In the genomic region with DNA sequence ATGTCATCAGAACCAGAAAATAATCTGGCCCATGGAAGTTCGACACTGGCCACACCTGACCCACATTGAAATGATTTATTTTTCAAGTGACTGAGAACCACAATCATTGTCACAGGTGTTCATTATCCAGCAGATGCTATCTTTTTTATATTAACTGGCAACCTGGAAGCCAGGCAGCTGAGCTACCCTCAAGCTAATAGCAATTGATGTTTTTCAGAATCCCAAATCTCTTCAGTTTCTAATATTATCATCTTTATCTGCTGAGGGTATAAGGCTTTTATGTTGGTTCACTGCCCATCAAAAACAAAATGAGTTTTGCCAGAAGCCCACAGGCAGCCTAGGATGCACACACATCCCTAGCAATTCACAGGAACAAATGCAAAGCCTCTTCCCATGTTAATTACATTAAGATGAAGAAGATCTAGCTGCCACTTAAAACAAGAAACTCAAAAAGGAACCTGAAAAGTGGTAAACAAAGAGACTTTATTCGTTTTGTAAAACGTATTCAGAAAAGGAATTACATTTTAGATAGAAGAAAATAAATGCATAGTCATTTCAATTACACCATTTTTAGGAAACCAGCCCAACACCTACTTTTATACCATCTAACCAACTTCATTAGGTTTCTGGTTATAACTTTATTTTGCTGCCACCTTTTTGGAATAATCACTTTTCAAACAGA, we compare ENCODE assay signal across 25 cellular contexts. TPM values are rescaled to one million over a fixed set of nuclear protein-coding genes. Genes with fewer than 3 reads are reported as not detected.
DNase-seq lines count a peak whose midpoint lies in the region; ATAC-seq, FAIRE-seq and TF ChIP-seq lines count a peak whose summit lies in the region.
"Had no signal": no experiment of that assay in that cellular context is flagged by ENCODE, and none has a peak within 500 bp of the region (broad histone marks: within the 10 kb centered on the region; RNA-seq: fewer than 3 reads in every experiment).

No MANE protein-coding gene starts in this region.

- H3K36me3 ChIP-seq in SK-N-SH (replicated peaks in 1 of 2; ENCODE audit: control insufficient read depth in 1 of 2, insufficient read depth in 2 of 2, low read length in 1 of 2), result no peaks in the 10 kb centered on the region
- H3K36me3 ChIP-seq in MM.1S (replicated peaks; ENCODE audit: insufficient read depth, low read length), result no peaks in the 10 kb centered on the region
- H3K36me3 ChIP-seq in endodermal cell (ENCODE audit: control insufficient read depth, insufficient read depth, low read length), result no peaks in the 10 kb centered on the region
- H3K36me3 ChIP-seq: BE2C, SJSA1 had no signal

- FAIRE-seq in GM12891 (lab: Jason Lieb, UNC), result peak; percentile 16
- FAIRE-seq: D721Med, G401.6, H54 had no signal

- H3F3A ChIP-seq in SK-N-SH (replicated peaks; ENCODE audit: insufficient read depth) (no peaks in the 10 kb centered on the region), MM.1S (ENCODE audit: insufficient read depth, low read length) (peaks cover 6% of the 10 kb centered on the region)

- TF ChIP-seq POLR2A in GM12891 (IDR thresholded peaks at IDR 0.05; ENCODE audit: low read depth, low read length), result no peak

- H3K27me3 Mint-ChIP-seq in brain (peaks cover 5% of the 10 kb centered on the region), endodermal cell (ENCODE audit: insufficient read depth) (no peaks in the 10 kb centered on the region)
- H3K27me3 Mint-ChIP-seq: CD4-positive, CD25-positive, alpha-beta regulatory T cell had no signal

- ATAC-seq in SK-N-SH treated with all-trans-retinoic acid at 6 μM for 48 hours (no peak), GM21825 (IDR thresholded peaks at IDR 0.05; ENCODE audit: unreplicated experiment) (no peak)

- POLR2A ChIA-PET in SK-N-SH (lab: Yijun Ruan, JAX), result no interaction called here

- TF ChIP-seq CTCF in SK-N-SH (IDR thresholded peaks at IDR 0.05), result no peak
- TF ChIP-seq CTCF in MM.1S (IDR thresholded peaks at IDR 0.05; ENCODE audit: low read length), result no peak
- no peak for TF ChIP-seq CTCF in brain (conservative IDR thresholded peaks at IDR 0.05)
- TF ChIP-seq CTCF in endodermal cell (conservative IDR thresholded peaks at IDR 0.05), result no peak

- H3K9me3 ChIP-seq in SK-N-SH, result no peaks in the 10 kb centered on the region
- no peaks in the 10 kb centered on the region for H3K9me3 ChIP-seq in MM.1S (replicated peaks; ENCODE audit: insufficient read depth, low read length)
- peaks cover 23% of the 10 kb centered on the region for H3K9me3 ChIP-seq in endodermal cell (ENCODE audit: control insufficient read depth, low read length)
- H3K9me3 ChIP-seq: BE2C, SJSA1 had no signal

- H3K4me3 Mint-ChIP-seq in brain (no peak overlapping the region), endodermal cell (no peak overlapping the region)
- H3K4me3 Mint-ChIP-seq: CD4-positive, CD25-positive, alpha-beta regulatory T cell had no signal

- TF ChIP-seq EP300 in SK-N-SH (IDR thresholded peaks at IDR 0.05; ENCODE audit: borderline replicate concordance in 1 of 2, low read depth in 1 of 2, low read length in 1 of 2), result peak in 1 of 2 experiments; percentile 94; a peak in 2 of 4 replicates

- H3K27ac Mint-ChIP-seq in brain (peak overlapping the region in 4 of 5 experiments; percentile 32 to 45 (median 39)), endodermal cell (no peak overlapping the region)
- H3K27ac Mint-ChIP-seq: CD4-positive, CD25-positive, alpha-beta regulatory T cell had no signal

- H3K9me3 Mint-ChIP-seq in brain (no peaks in the 10 kb centered on the region), endodermal cell (peaks cover 1% of the 10 kb centered on the region)
- H3K9me3 Mint-ChIP-seq: CD4-positive, CD25-positive, alpha-beta regulatory T cell had no signal

- H3K27me3 ChIP-seq in SK-N-SH (ENCODE audit: insufficient read depth) (no peaks in the 10 kb centered on the region), MM.1S (replicated peaks; ENCODE audit: insufficient read depth, low read length) (no peaks in the 10 kb centered on the region), endodermal cell (ENCODE audit: control insufficient read depth, insufficient read depth, low read length, poor library complexity, severe bottlenecking) (no peaks in the 10 kb centered on the region)
- H3K27me3 ChIP-seq: BE2C, SJSA1 had no signal

- H3K9ac ChIP-seq in SK-N-SH (no peak overlapping the region), MM.1S (ENCODE audit: low read length) (no peak overlapping the region), endodermal cell (ENCODE audit: extremely low read depth, low read length, poor library complexity, severe bottlenecking) (no peak overlapping the region)

- CTCF ChIA-PET in SK-N-SH (lab: Yijun Ruan, JAX), result interaction anchor here (1.8 to 4.5 kb wide), 3 partner anchors 11 to 368 kb away, joined by 11 to 33 read pairs (median 13); no protein-coding TSS in a partner anchor

- DNase-seq in SK-N-SH (peak; percentile 20), GM12891 (ENCODE audit: insufficient read length, low spot score) (no peak), MM.1S (no peak), EL (no peak), endodermal cell (no peak)
- DNase-seq: NCI-H1092 treated with DMSO at 0.1 percent for 48 hours, NCI-H1436, NCI-H187, NCI-H2081 treated with DMSO at 0.1 percent for 48 hours, NCI-H2171, NCI-H226, NCI-H510A, Right ventricle myocardium superior had no signal

- no peak overlapping the region for H3K4me2 ChIP-seq in SK-N-SH
- peak overlapping the region; percentile 51; the same call in 1 of the 2 replicates for H3K4me2 ChIP-seq in MM.1S (ENCODE audit: low read depth, low read length)

- 15% methylated on average over 3 of the region's 3 CpGs for WGBS in SK-N-SH (ENCODE audit: low lambda C conversion rate)
- WGBS in endodermal cell (ENCODE audit: insufficient coverage in 1 of 2, insufficient read length in 1 of 2), 2 experiments, result 93 to 100% methylated on average over 1 to 3 of the region's 3 CpGs

- H3K79me2 ChIP-seq in SK-N-SH (ENCODE audit: insufficient read depth), result no peaks in the 10 kb centered on the region
- no peaks in the 10 kb centered on the region for H3K79me2 ChIP-seq in MM.1S (ENCODE audit: low read length)

- H3K36me3 Mint-ChIP-seq in brain (no peaks in the 10 kb centered on the region), endodermal cell (ENCODE audit: low read depth) (no peaks in the 10 kb centered on the region)
- H3K36me3 Mint-ChIP-seq: CD4-positive, CD25-positive, alpha-beta regulatory T cell had no signal

- H3K9me2 ChIP-seq in SK-N-SH (no peaks in the 10 kb centered on the region), MM.1S (replicated peaks; ENCODE audit: insufficient read depth, low read length) (no peaks in the 10 kb centered on the region)

- TF ChIP-seq RAD21 in SK-N-SH (IDR thresholded peaks at IDR 0.05; ENCODE audit: low read length), result no peak

- H4K20me1 ChIP-seq in SK-N-SH (ENCODE audit: insufficient read depth) (no peaks in the 10 kb centered on the region), MM.1S (ENCODE audit: insufficient read depth, low read length) (no peaks in the 10 kb centered on the region)

- peak overlapping the region; percentile 56; the same call in 1 of the 2 replicates for H2AFZ ChIP-seq in SK-N-SH (ENCODE audit: low read depth)
- H2AFZ ChIP-seq in MM.1S (ENCODE audit: low read length), result peak overlapping the region; percentile 1; the same call in 1 of the 2 replicates

- H3K4me1 Mint-ChIP-seq in brain (peaks cover 12% of the 10 kb centered on the region), endodermal cell (peaks cover 8% of the 10 kb centered on the region)
- H3K4me1 Mint-ChIP-seq: CD4-positive, CD25-positive, alpha-beta regulatory T cell had no signal

- peak overlapping the region in 1 of 2 experiments; percentile 98; a peak in 2 of 4 replicates for H3K27ac ChIP-seq in SK-N-SH (ENCODE audit: low read depth in 2 of 2, low read length in 1 of 2)
- H3K27ac ChIP-seq in MM.1S (ENCODE audit: low read length), result peak overlapping the region; percentile 36; the same call in 1 of the 2 replicates
- no peak overlapping the region for H3K27ac ChIP-seq in endodermal cell (ENCODE audit: low read depth, low read length)
- H3K27ac ChIP-seq: 22Rv1, SJSA1 had no signal

- H3K4me3 ChIP-seq in SK-N-SH (ENCODE audit: low read depth in 2 of 2, low read length in 1 of 2) (no peak overlapping the region), MM.1S (ENCODE audit: low read length) (no peak overlapping the region), endodermal cell (ENCODE audit: low read length) (no peak overlapping the region)
- H3K4me3 ChIP-seq: SJSA1 had no signal

- H3K4me1 ChIP-seq in SK-N-SH (ENCODE audit: control insufficient read depth in 1 of 2, insufficient read depth in 2 of 2, low read depth in 1 of 2, low read length in 1 of 2) (peaks cover 0 to 62% of the 10 kb centered on the region in 2 experiments; a peak in 2 of 4 replicates), MM.1S (ENCODE audit: low read length) (peaks cover 24% of the 10 kb centered on the region), endodermal cell (ENCODE audit: control insufficient read depth, insufficient read depth, low read length) (no peaks in the 10 kb centered on the region)
- H3K4me1 ChIP-seq: SJSA1 had no signal

TF ChIP-seq in GM12891, 5 proteins besides CTCF, POLR2A, EP300 and RAD21:
- TF ChIP-seq TAF1 (IDR thresholded peaks at IDR 0.05; ENCODE audit: low read depth, low read length) (no peak), POU2F2 (IDR thresholded peaks at IDR 0.05; ENCODE audit: low read depth, low read length) (no peak), SPI1 (IDR thresholded peaks at IDR 0.05; ENCODE audit: low read depth, low read length) (no peak), POLR2AphosphoS5 (IDR thresholded peaks at IDR 0.05; ENCODE audit: low read depth, low read length) (no peak), PAX5 (IDR thresholded peaks at IDR 0.05; ENCODE audit: insufficient read depth, low read length, severe bottlenecking) (no peak)

RNA-seq across cellular contexts. Expression of a gene that starts 40.9 kb away (rescaled TPM):
- polyA plus RNA-seq in SK-N-SH (2012; rRNA removed) (not detected in 2 replicates), brain (ENCODE audit: insufficient read depth, low read depth, low replicate concordance) (not detected)
- not detected in 2 replicates for polyA plus RNA-seq in SK-N-SH (2012; cell fraction: cytosol; rRNA removed)
- not detected in 2 replicates for polyA plus RNA-seq in SK-N-SH (2012; cell fraction: nucleus; rRNA removed)
- not detected for polyA plus RNA-seq in GM12891 (2012; ENCODE audit: low read depth, missing spikeins)
- total RNA-seq in endodermal cell, result not detected
- not detected for polyA plus RNA-seq in endodermal cell (2013, experiment 1 of 2)
- polyA plus RNA-seq in endodermal cell (2013, experiment 2 of 2), result not detected
- total RNA-seq: CD4-positive, CD25-positive, alpha-beta regulatory T cell; Daoy; HT1080; Right ventricle myocardium superior; SJSA1 had no signal
- polyA plus RNA-seq: CD4-positive, CD25-positive, alpha-beta regulatory T cell had no signal
